Comparison of ENCODE assay signal across 27 cellular contexts in genomic region chr11:15499684-15500083, GRCh38.
A peak's percentile ranks its signal among the peaks of the same experiment; 100 is the strongest.
DNase-seq lines count a peak whose midpoint lies in the region; ATAC-seq, FAIRE-seq and TF ChIP-seq lines count a peak whose summit lies in the region.
"Had no signal": no experiment of that assay in that cellular context is flagged by ENCODE, and none has a peak within 500 bp of the region (broad histone marks: within the 10 kb centered on the region; RNA-seq: fewer than 3 reads in every experiment).

No MANE protein-coding gene starts in this region.

- no peak overlapping the region for H4K8ac ChIP-seq in H1 (ENCODE audit: extremely low read depth, insufficient read depth, low read length)

- no peak overlapping the region for H3K27ac ChIP-seq in H1 (ENCODE audit: low read depth, low read length)
- H3K27ac ChIP-seq: RWPE1 had no signal

- FAIRE-seq in H1 (lab: Jason Lieb, UNC): no peak

- H3K18ac ChIP-seq in H1 (ENCODE audit: extremely low read depth, low read length): no peak overlapping the region

- no peaks in the 10 kb centered on the region for H3K36me3 ChIP-seq in H1 (ENCODE audit: control insufficient read depth in 2 of 4, insufficient read depth in 4 of 4, low read length in 3 of 4)
- H3K36me3 ChIP-seq: BE2C, HAP-1, MG63 had no signal

- H2AFZ ChIP-seq in H1 (ENCODE audit: low read length): peak overlapping the region; percentile 40; the same call in 1 of the 2 replicates
- H2AFZ ChIP-seq: GM23338 had no signal

- no peaks in the 10 kb centered on the region for H3K27me3 ChIP-seq in H1 (replicated peaks in 1 of 4; ENCODE audit: control insufficient read depth in 3 of 4, extremely low read depth in 1 of 4, insufficient read depth in 3 of 4, low read length in 3 of 4)
- H3K27me3 ChIP-seq: BE2C, MG63 had no signal

- no peaks in the 10 kb centered on the region for H3K23me2 ChIP-seq in H1 (ENCODE audit: low read depth, low read length)

- DNase-seq in NCI-H2029 (lab: John Stamatoyannopoulos, UW): peak; percentile 13
- DNase-seq in NCI-H2029 treated with DMSO at 0.1 percent for 48 hours (lab: John Stamatoyannopoulos, UW): no peak
- peak; percentile 21 for DNase-seq in NCI-H510A (lab: John Stamatoyannopoulos, UW)
- DNase-seq in H1 (ENCODE audit: low read depth in 1 of 2, low spot score in 2 of 2): no peak
- DNase-seq in COLO829 (ENCODE audit: low spot score): no peak
- DNase-seq in T-helper 9 cell: no peak
- DNase-seq: 8988T; ACHN; BE2C; CD8-positive, alpha-beta memory T cell; DMS53; HFFc6; IMR-90; KG1; MG63; NCI-H1105 treated with DMSO at 0.1 percent for 48 hours; NCI-H146; NCI-H1930; NCI-H446; NCI-H774; SHP77; T-helper 1 cell had no signal

- peaks cover 0 to 4% (median 3%) of the 10 kb centered on the region in 4 experiments; a peak in 3 of 7 replicates for H3K4me1 ChIP-seq in H1 (replicated peaks in 1 of 4; ENCODE audit: control insufficient read depth in 3 of 4, insufficient read depth in 4 of 4, low read length in 3 of 4)
- H3K4me1 ChIP-seq: BE2C, HAP-1 had no signal

- H3K9me3 ChIP-seq in H1 (ENCODE audit: insufficient read depth in 2 of 2, low read depth in 1 of 2, low read length in 1 of 2): no peaks in the 10 kb centered on the region
- H3K9me3 ChIP-seq: BE2C, HAP-1, MG63 had no signal

- H3K14ac ChIP-seq in H1 (ENCODE audit: insufficient read length): no peak overlapping the region

- no peak overlapping the region for H4K91ac ChIP-seq in H1 (replicated peaks; ENCODE audit: insufficient read length, low read length)

- H3K79me2 ChIP-seq in H1 (ENCODE audit: control insufficient read depth in 1 of 2, insufficient read depth in 2 of 2, low read length in 2 of 2): no peaks in the 10 kb centered on the region

- no peak overlapping the region for H3K4me3 ChIP-seq in H1 (ENCODE audit: extremely low read depth in 1 of 4, insufficient read depth in 2 of 4, low read depth in 3 of 4, low read length in 4 of 4)
- H3K4me3 ChIP-seq: GM23338, HAP-1, MG63 had no signal

- no peak for TF ChIP-seq RAD21 in H1 (IDR thresholded peaks at IDR 0.05 in 1 of 2, conservative IDR thresholded peaks at IDR 0.05 in 1 of 2; ENCODE audit: low read depth in 2 of 2, low read length in 2 of 2)

- WGBS in H1 (ENCODE audit: extremely low coverage in 1 of 2, insufficient coverage in 1 of 2, insufficient read length in 1 of 2, insufficient replicate concordance in 2 of 2, low coverage in 1 of 2, low lambda C conversion rate in 2 of 2, missing lambda C conversion rate in 1 of 2), 2 experiments: 94% methylated on average over 3 of the region's 3 CpGs; no CpG with 5 or more reads in 1 of the 2 experiments

- no peak overlapping the region; the same call in 1 of the 2 replicates for H2BK12ac ChIP-seq in H1 (ENCODE audit: low read depth, low read length)

- no peak overlapping the region for H2AK5ac ChIP-seq in H1 (ENCODE audit: low read depth, low read length)

- no peak for TF ChIP-seq POLR2A in H1 (IDR thresholded peaks at IDR 0.05; ENCODE audit: control extremely low read depth in 1 of 2, low read depth in 2 of 2, low read length in 2 of 2)

- ATAC-seq in GM18519 (IDR thresholded peaks at IDR 0.05; ENCODE audit: low FRiP score, unreplicated experiment): no peak
- ATAC-seq: GM23338, Panc1 had no signal

- H4K20me1 ChIP-seq in H1 (replicated peaks in 1 of 2; ENCODE audit: control insufficient read depth in 1 of 2, insufficient read depth in 2 of 2, low read length in 2 of 2): no peaks in the 10 kb centered on the region

- no peak overlapping the region for H2BK120ac ChIP-seq in H1 (replicated peaks; ENCODE audit: low read depth, low read length)

- no peak overlapping the region for H3K23ac ChIP-seq in H1 (ENCODE audit: insufficient read length)

- H2BK20ac ChIP-seq in H1 (ENCODE audit: low read length): no peak overlapping the region

- H3K79me1 ChIP-seq in H1 (ENCODE audit: low read depth, low read length): no peaks in the 10 kb centered on the region

- TF ChIP-seq CTCF in H1 (IDR thresholded peaks at IDR 0.05; ENCODE audit: control extremely low read depth in 1 of 3, insufficient read depth in 1 of 3, low read depth in 1 of 3, low read length in 3 of 3): no peak

- no peak overlapping the region for H2BK15ac ChIP-seq in H1 (ENCODE audit: low read length)

- no peak for TF ChIP-seq EP300 in H1 (IDR thresholded peaks at IDR 0.05; ENCODE audit: borderline replicate concordance in 1 of 2, low read depth in 2 of 2, low read length in 2 of 2)

- no peak overlapping the region for H4K5ac ChIP-seq in H1 (ENCODE audit: insufficient read length, low read depth, low read length)

- POLR2A ChIA-PET in H1 (lab: Charles Lee; ENCODE audit: partially characterized antibody): no interaction called here

- no peak overlapping the region for H2BK5ac ChIP-seq in H1 (ENCODE audit: low read depth, low read length)

- no peak overlapping the region for H3K56ac ChIP-seq in H1 (replicated peaks; ENCODE audit: insufficient read length, low read depth, low read length)

- H3K9ac ChIP-seq in H1 (replicated peaks in 1 of 4; ENCODE audit: extremely low read depth in 1 of 4, low read depth in 3 of 4, low read length in 3 of 4): no peak overlapping the region

- no peak overlapping the region for H3K4me2 ChIP-seq in H1 (ENCODE audit: insufficient read depth in 1 of 2, low read depth in 2 of 2, low read length in 2 of 2)
- H3K4me2 ChIP-seq: GM23338 had no signal

- H3K4ac ChIP-seq in H1 (replicated peaks; ENCODE audit: insufficient read length, low read depth, low read length): no peak overlapping the region

- CTCF ChIA-PET in H1 (lab: Charles Lee; ENCODE audit: partially characterized antibody): no interaction called here

TF ChIP-seq in H1, 55 proteins besides CTCF, POLR2A, EP300 and RAD21 (continues in another document):
- no peak for TF ChIP-seq FOSL1 (IDR thresholded peaks at IDR 0.05; ENCODE audit: insufficient read depth, low read depth, low read length)
- no peak for TF ChIP-seq ASH2L (IDR thresholded peaks at IDR 0.05; ENCODE audit: low read length)
- TF ChIP-seq ZNF274 (IDR thresholded peaks at IDR 0.05; ENCODE audit: borderline replicate concordance, extremely low read depth, low read length): no peak
- no peak for TF ChIP-seq GTF2F1 (IDR thresholded peaks at IDR 0.05; ENCODE audit: borderline replicate concordance, low read depth, low read length)
- TF ChIP-seq CEBPB (IDR thresholded peaks at IDR 0.05; ENCODE audit: low read depth, low read length): no peak
- TF ChIP-seq CBX5 (IDR thresholded peaks at IDR 0.05; ENCODE audit: low read depth, low read length): no peak
- TF ChIP-seq BCL11A (IDR thresholded peaks at IDR 0.05; ENCODE audit: low read depth in 2 of 2, low read length in 2 of 2): no peak
- TF ChIP-seq ATF2 (IDR thresholded peaks at IDR 0.05; ENCODE audit: low read length): no peak

Comparison
In these comparisons a context has a peak if more than half of its experiments do, and no peak if none do; other contexts are left out.
1. DNase-seq: peak in NCI-H2029 (single experiment) and NCI-H510A (single experiment); none in NCI-H2029 treated with DMSO at 0.1 percent for 48 hours (single experiment), H1 (0 of 2), COLO829 (single experiment) and T-helper 9 cell (single experiment).